In the genomic region with DNA sequence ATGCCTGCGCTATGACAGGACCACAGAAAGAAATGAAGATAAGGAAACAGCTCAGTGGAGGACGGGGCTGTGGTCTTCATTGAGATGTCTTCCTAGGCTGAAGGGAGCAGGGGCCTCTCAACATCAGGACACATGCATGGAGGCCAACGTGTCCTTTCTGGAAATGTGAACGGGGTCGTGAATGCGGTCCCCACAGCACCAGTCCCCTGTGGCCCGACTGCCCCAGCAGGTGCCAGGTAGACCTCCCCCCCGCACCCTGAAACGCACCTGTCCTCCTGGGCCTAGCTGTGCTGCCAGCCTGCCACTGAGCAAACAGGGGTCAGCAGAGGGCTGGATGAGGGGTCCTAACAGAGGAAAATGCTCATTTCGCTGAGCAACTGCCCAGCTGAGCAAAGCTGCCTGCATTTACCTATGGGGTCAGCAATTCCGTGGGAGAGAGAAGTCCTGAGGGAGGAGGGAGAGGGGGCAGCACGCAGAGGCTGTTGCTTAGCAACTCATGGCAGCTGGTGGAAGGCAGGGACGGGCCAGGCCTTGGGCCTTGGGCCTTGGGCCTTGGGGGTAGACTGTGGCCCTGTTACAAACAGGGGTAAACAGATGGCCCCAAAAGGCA, we compare ENCODE assay signal across 28 cellular contexts.
A peak's percentile ranks its signal among the peaks of the same experiment; 100 is the strongest.
DNase-seq lines count a peak whose midpoint lies in the region; ATAC-seq and TF ChIP-seq lines count a peak whose summit lies in the region.
"Had no signal": no experiment of that assay in that cellular context is flagged by ENCODE, and none has a peak within 500 bp of the region (broad histone marks: within the 10 kb centered on the region; RNA-seq: fewer than 3 reads in every experiment).

No MANE protein-coding gene starts in this region.

- H3K36me3 Mint-ChIP-seq in GM23338 (ENCODE audit: low read depth), result no peaks in the 10 kb centered on the region
- H3K36me3 Mint-ChIP-seq: activated naive CD4-positive, alpha-beta T cell treated with anti-CD3 and anti-CD28 coated beads, Interleukin-2, amount 10 ng/mL, durations not matched to agents 7 days and 5 days had no signal

- H3K9me3 Mint-ChIP-seq in GM23338, result no peaks in the 10 kb centered on the region
- H3K9me3 Mint-ChIP-seq: activated naive CD4-positive, alpha-beta T cell treated with anti-CD3 and anti-CD28 coated beads, Interleukin-2, amount 10 ng/mL, durations not matched to agents 7 days and 5 days; effector memory CD8-positive, alpha-beta T cell; T-cell had no signal

- peak overlapping the region; percentile 17; the same call in 1 of the 2 replicates for H3K27ac Mint-ChIP-seq in GM23338
- H3K27ac Mint-ChIP-seq: activated CD8-positive, alpha-beta T cell treated with anti-CD3 and anti-CD28 coated beads, Interleukin-2, amount 10 ng/mL, durations not matched to agents 7 days and 5 days; activated naive CD4-positive, alpha-beta T cell treated with anti-CD3 and anti-CD28 coated beads, Interleukin-2, amount 10 ng/mL, durations not matched to agents 7 days and 5 days; T-cell had no signal

- CTCF ChIA-PET in SK-N-SH (lab: Yijun Ruan, JAX), result interaction anchor here (0.6 to 8.6 kb wide), 26 partner anchors 9 to 1261 kb away, joined by 3 to 55 read pairs (median 4); no protein-coding TSS in a partner anchor

- peaks cover 7% of the 10 kb centered on the region for H3K27me3 Mint-ChIP-seq in GM23338 (ENCODE audit: insufficient read depth, low read depth, poor library complexity)
- H3K27me3 Mint-ChIP-seq: activated naive CD4-positive, alpha-beta T cell treated with anti-CD3 and anti-CD28 coated beads, Interleukin-2, amount 10 ng/mL, durations not matched to agents 7 days and 5 days; effector memory CD8-positive, alpha-beta T cell; T-cell had no signal

- peak; percentile 45 for DNase-seq in SK-N-SH
- DNase-seq in GM23338 (ENCODE audit: low spot score), result no peak
- peak; percentile 50 for DNase-seq in coronary artery (ENCODE audit: low spot score)
- DNase-seq in posterior vena cava (ENCODE audit: low spot score), result peak; percentile 71
- DNase-seq in superior temporal gyrus (ENCODE audit: extremely low spot score), result no peak
- DNase-seq in LoVo (ENCODE audit: low spot score), result no peak
- DNase-seq in hepatic stellate cell (ENCODE audit: low spot score), result no peak
- DNase-seq: activated CD4-positive, alpha-beta T cell treated with anti-CD3 and anti-CD28 coated beads for 1 hour; activated CD8-positive, alpha-beta T cell treated with anti-CD3 and anti-CD28 coated beads, Interleukin-2, amount 10 ng/mL, durations not matched to agents 7 days and 5 days; activated naive CD4-positive, alpha-beta T cell treated with anti-CD3 and anti-CD28 coated beads, Interleukin-2, amount 10 ng/mL, durations not matched to agents 7 days and 5 days; activated T-cell treated with anti-CD3 and anti-CD28 coated beads, Interleukin-2, amount 50 U/mL, for 48 hours; AML-193; amniotic stem cell; colonic mucosa; effector memory CD8-positive, alpha-beta T cell; foreskin fibroblast; HCEC 1CT; heart right ventricle; left colon; mesendoderm; NCI-H1092 treated with DMSO at 0.1 percent for 48 hours; NCI-H187; NCI-H226; stimulated activated naive CD8-positive, alpha-beta T cell treated with anti-CD3 and anti-CD28 coated beads, Interleukin-15, Interleukin-2, amounts not matched to agents 100 U/mL and 50 U/mL, for 24 hours; T-cell had no signal

- H3K4me3 ChIP-seq in SK-N-SH (ENCODE audit: low read depth in 2 of 2, low read length in 1 of 2) (no peak overlapping the region), GM23338 (no peak overlapping the region), coronary artery (no peak overlapping the region)
- H3K4me3 ChIP-seq: breast epithelium, colonic mucosa, heart right ventricle, tibial artery had no signal

- intact Hi-C loops in posterior vena cava (cut with DNase I), result loop anchor here in 1 of 2 donors (10.0 kb wide), 1 partner anchor 400 kb away; no protein-coding TSS in a partner anchor

- H3K9ac ChIP-seq in SK-N-SH, result no peak overlapping the region

- H3K27ac ChIP-seq in SK-N-SH (ENCODE audit: low read depth in 2 of 2, low read length in 1 of 2) (no peak overlapping the region), GM23338 (ENCODE audit: low read depth) (no peak overlapping the region), coronary artery (no peak overlapping the region)
- H3K27ac ChIP-seq: colonic mucosa, heart right ventricle, tibial artery had no signal

- ATAC-seq in SK-N-SH treated with all-trans-retinoic acid at 6 μM for 48 hours (no peak), GM23338 (no peak)
- ATAC-seq: activated CD8-positive, alpha-beta T cell treated with anti-CD3 and anti-CD28 coated beads, Interleukin-2, amount 10 ng/mL, durations not matched to agents 7 days and 5 days; effector memory CD8-positive, alpha-beta T cell; left colon; stimulated activated naive CD8-positive, alpha-beta T cell treated with anti-CD3 and anti-CD28 coated beads, Interleukin-15, Interleukin-2, amounts not matched to agents 100 U/mL and 50 U/mL, for 24 hours; T-cell had no signal

- no peak for TF ChIP-seq EP300 in SK-N-SH (IDR thresholded peaks at IDR 0.05; ENCODE audit: borderline replicate concordance in 1 of 2, low read depth in 1 of 2, low read length in 1 of 2)

- TF ChIP-seq CTCF in SK-N-SH (IDR thresholded peaks at IDR 0.05), result no peak
- TF ChIP-seq CTCF in GM23338 (conservative IDR thresholded peaks at IDR 0.05; ENCODE audit: low read depth in 2 of 2), result no peak
- no peak for TF ChIP-seq CTCF in coronary artery (IDR thresholded peaks at IDR 0.05)

- H3K4me1 Mint-ChIP-seq in GM23338, result peaks cover 17% of the 10 kb centered on the region
- H3K4me1 Mint-ChIP-seq: activated naive CD4-positive, alpha-beta T cell treated with anti-CD3 and anti-CD28 coated beads, Interleukin-2, amount 10 ng/mL, durations not matched to agents 7 days and 5 days had no signal

- H3K79me2 ChIP-seq in SK-N-SH (ENCODE audit: insufficient read depth) (no peaks in the 10 kb centered on the region), GM23338 (replicated peaks; ENCODE audit: insufficient read depth) (no peaks in the 10 kb centered on the region)

- H3K27me3 ChIP-seq in SK-N-SH (ENCODE audit: insufficient read depth), result no peaks in the 10 kb centered on the region
- no peaks in the 10 kb centered on the region for H3K27me3 ChIP-seq in GM23338 (ENCODE audit: insufficient read depth)
- H3K27me3 ChIP-seq: breast epithelium, colonic mucosa, heart right ventricle, tibial artery had no signal

- H3K4me3 Mint-ChIP-seq in GM23338, result no peak overlapping the region
- H3K4me3 Mint-ChIP-seq: activated CD8-positive, alpha-beta T cell treated with anti-CD3 and anti-CD28 coated beads, Interleukin-2, amount 10 ng/mL, durations not matched to agents 7 days and 5 days; activated naive CD4-positive, alpha-beta T cell treated with anti-CD3 and anti-CD28 coated beads, Interleukin-2, amount 10 ng/mL, durations not matched to agents 7 days and 5 days; effector memory CD8-positive, alpha-beta T cell; T-cell had no signal

- H2AFZ ChIP-seq in SK-N-SH (ENCODE audit: low read depth), result no peak overlapping the region
- H2AFZ ChIP-seq in GM23338, result no peak overlapping the region

- H3K4me2 ChIP-seq in SK-N-SH, result no peak overlapping the region
- no peak overlapping the region for H3K4me2 ChIP-seq in GM23338

- WGBS in SK-N-SH (ENCODE audit: low lambda C conversion rate), result 86% methylated on average over 7 of the region's 13 CpGs

- no peaks in the 10 kb centered on the region for H3F3A ChIP-seq in SK-N-SH (replicated peaks; ENCODE audit: insufficient read depth)
- no peaks in the 10 kb centered on the region for H3F3A ChIP-seq in GM23338 (replicated peaks; ENCODE audit: low read depth)

- POLR2A ChIA-PET in SK-N-SH (lab: Yijun Ruan, JAX), result no interaction called here

- H3K9me2 ChIP-seq in SK-N-SH (no peaks in the 10 kb centered on the region), GM23338 (ENCODE audit: insufficient read depth) (no peaks in the 10 kb centered on the region)

- TF ChIP-seq RAD21 in SK-N-SH (IDR thresholded peaks at IDR 0.05; ENCODE audit: low read length), result no peak

- H3K36me3 ChIP-seq in SK-N-SH (replicated peaks in 1 of 2; ENCODE audit: control insufficient read depth in 1 of 2, insufficient read depth in 2 of 2, low read length in 1 of 2) (no peaks in the 10 kb centered on the region), GM23338 (ENCODE audit: insufficient read depth) (no peaks in the 10 kb centered on the region)
- H3K36me3 ChIP-seq: breast epithelium, colonic mucosa, tibial artery had no signal

- H3K9me3 ChIP-seq in SK-N-SH, result no peaks in the 10 kb centered on the region
- H3K9me3 ChIP-seq: breast epithelium, colonic mucosa, heart right ventricle, tibial artery had no signal

- peaks cover 0 to 12% of the 10 kb centered on the region in 2 experiments; a peak in 1 of 4 replicates for H3K4me1 ChIP-seq in SK-N-SH (ENCODE audit: control insufficient read depth in 1 of 2, insufficient read depth in 2 of 2, low read depth in 1 of 2, low read length in 1 of 2)
- H3K4me1 ChIP-seq in GM23338 (ENCODE audit: insufficient read depth), result no peaks in the 10 kb centered on the region
- H3K4me1 ChIP-seq: breast epithelium, colonic mucosa had no signal

- H4K20me1 ChIP-seq in SK-N-SH (ENCODE audit: insufficient read depth), result no peaks in the 10 kb centered on the region
- H4K20me1 ChIP-seq in GM23338 (replicated peaks; ENCODE audit: insufficient read depth), result no peaks in the 10 kb centered on the region

TF ChIP-seq in SK-N-SH, 30 proteins besides CTCF, POLR2A, EP300 and RAD21 (continues in another document):
- TF ChIP-seq MEF2A (IDR thresholded peaks at IDR 0.05; ENCODE audit: borderline replicate concordance, low read depth) (no peak), GABPA (IDR thresholded peaks at IDR 0.05; ENCODE audit: low read depth) (no peak), ELF1 (IDR thresholded peaks at IDR 0.05) (no peak)

TF ChIP-seq in SK-N-SH treated with all-trans-retinoic acid at 6 μM for 48 hours, 23 proteins besides CTCF, POLR2A, EP300 and RAD21 (continues in another document):
- TF ChIP-seq OSR1 (CRISPR knock-in tag; IDR thresholded peaks at IDR 0.05), result no peak

TF ChIP-seq in GM23338, 12 proteins besides CTCF, POLR2A, EP300 and RAD21:
- TF ChIP-seq, protein P1, sequence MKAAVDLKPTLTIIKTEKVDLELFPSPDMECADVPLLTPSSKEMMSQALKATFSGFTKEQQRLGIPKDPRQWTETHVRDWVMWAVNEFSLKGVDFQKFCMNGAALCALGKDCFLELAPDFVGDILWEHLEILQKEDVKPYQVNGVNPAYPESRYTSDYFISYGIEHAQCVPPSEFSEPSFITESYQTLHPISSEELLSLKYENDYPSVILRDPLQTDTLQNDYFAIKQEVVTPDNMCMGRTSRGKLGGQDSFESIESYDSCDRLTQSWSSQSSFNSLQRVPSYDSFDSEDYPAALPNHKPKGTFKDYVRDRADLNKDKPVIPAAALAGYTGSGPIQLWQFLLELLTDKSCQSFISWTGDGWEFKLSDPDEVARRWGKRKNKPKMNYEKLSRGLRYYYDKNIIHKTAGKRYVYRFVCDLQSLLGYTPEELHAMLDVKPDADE (IDR thresholded peaks at IDR 0.05), result no peak
TF ChIP-seq in GM23338: peak in this region for 0.

Comparison
In these comparisons a context has a peak if more than half of its experiments do, and no peak if none do; other contexts are left out.
1. DNase-seq: peak in SK-N-SH (single experiment), coronary artery (single experiment) and posterior vena cava (single experiment); none in GM23338 (single experiment), superior temporal gyrus (single experiment), LoVo (single experiment) and hepatic stellate cell (single experiment).